ENCODE assay signal across 31 cellular contexts in genomic region chr19:34867631-34868030, GRCh38.
"Had no signal": no experiment of that assay in that cellular context is flagged by ENCODE, and none has a peak within 500 bp of the region (broad histone marks: within the 10 kb centered on the region; RNA-seq: fewer than 3 reads in every experiment).

No MANE protein-coding gene starts in this region.

- DNase-seq: immature natural killer cell; kidney; left colon; left lung; lower lobe of right lung; mammary epithelial cell; mesenchymal stem cell; naive thymus-derived CD8-positive, alpha-beta T cell; nucleus accumbens; pancreas; posterior cingulate gyrus; retina; right cardiac atrium; stimulated activated CD4-positive, alpha-beta T cell treated with anti-CD3 and anti-CD28 coated beads, Interleukin-12 subunit alpha, Interleukin-12 subunit beta, amount 100 ng/mL, for 4 hours; stimulated activated CD4-positive, alpha-beta T cell treated with anti-CD3 and anti-CD28 coated beads, Interleukin-15, amount 100 ng/mL, for 24 hours; stimulated activated CD4-positive, alpha-beta T cell treated with anti-CD3 and anti-CD28 coated beads, Interleukin-2, amount 100 ng/mL, for 24 hours; stimulated activated CD4-positive, alpha-beta T cell treated with anti-CD3 and anti-CD28 coated beads, Interleukin-4, amount 100 ng/mL, for 1 hour; stimulated activated naive B cell treated with anti-CD40 and anti-IgM and Interleukin-4, amounts not matched to agents 10 μg/mL and 1 μg/mL and 100 μg/mL, for 72 hours; stimulated activated naive CD8-positive, alpha-beta T cell treated with anti-CD3 and anti-CD28 coated beads, Interleukin-15, Interleukin-2, amounts not matched to agents 100 U/mL and 50 U/mL, for 24 hours; stomach; testis; thyroid gland; transverse colon; upper lobe of left lung had no signal

- H3K27ac ChIP-seq: left lung, lower lobe of right lung, pancreas, prostate gland, skin epidermis, stomach, testis, thyroid gland, transverse colon, upper lobe of left lung, vagina had no signal

- H3K9me3 ChIP-seq: lower lobe of right lung, pancreas, prostate gland, testis, thyroid gland, transverse colon, vagina had no signal

- H3K4me3 ChIP-seq: left lung, lower lobe of right lung, pancreas, prostate gland, skin epidermis, stomach, testis, thyroid gland, transverse colon, upper lobe of left lung, vagina had no signal

- ATAC-seq: left colon; left lung; lower lobe of right lung; naive thymus-derived CD8-positive, alpha-beta T cell; pancreas; right cardiac atrium; sciatic nerve; stimulated activated naive B cell treated with anti-CD40 and anti-IgM and Interleukin-4, amounts not matched to agents 10 μg/mL and 1 μg/mL and 100 μg/mL, for 72 hours; stimulated activated naive CD8-positive, alpha-beta T cell treated with anti-CD3 and anti-CD28 coated beads, Interleukin-15, Interleukin-2, amounts not matched to agents 100 U/mL and 50 U/mL, for 24 hours had no signal

- H3K4me1 ChIP-seq: left lung, lower lobe of right lung, pancreas, prostate gland, stomach, testis, thyroid gland, transverse colon, upper lobe of left lung, vagina had no signal

- H3K27me3 Mint-ChIP-seq: naive thymus-derived CD8-positive, alpha-beta T cell had no signal

- H3K27ac Mint-ChIP-seq: immature natural killer cell; nephron; stimulated activated naive B cell treated with anti-CD40 and anti-IgM and Interleukin-4, amounts not matched to agents 10 μg/mL and 1 μg/mL and 100 μg/mL, for 72 hours had no signal

- H3K4me3 Mint-ChIP-seq: immature natural killer cell; naive thymus-derived CD8-positive, alpha-beta T cell; nephron; neural crest cell; stimulated activated naive B cell treated with anti-CD40 and anti-IgM and Interleukin-4, amounts not matched to agents 10 μg/mL and 1 μg/mL and 100 μg/mL, for 72 hours had no signal

- FAIRE-seq: islet of Langerhans, kidney, pancreas had no signal

- H3K36me3 ChIP-seq: left lung, lower lobe of right lung, pancreas, prostate gland, stomach, thyroid gland, transverse colon, upper lobe of left lung, vagina had no signal

- H3K27me3 ChIP-seq: left lung, pancreas, stomach, testis, thyroid gland, transverse colon, upper lobe of left lung, vagina had no signal

- H3K36me3 Mint-ChIP-seq: immature natural killer cell had no signal

- H3K4me1 Mint-ChIP-seq: immature natural killer cell; naive thymus-derived CD8-positive, alpha-beta T cell; nephron; neural crest cell; stimulated activated naive B cell treated with anti-CD40 and anti-IgM and Interleukin-4, amounts not matched to agents 10 μg/mL and 1 μg/mL and 100 μg/mL, for 72 hours had no signal
